9 cellular contexts compared by ENCODE assay signal in the genomic region with DNA sequence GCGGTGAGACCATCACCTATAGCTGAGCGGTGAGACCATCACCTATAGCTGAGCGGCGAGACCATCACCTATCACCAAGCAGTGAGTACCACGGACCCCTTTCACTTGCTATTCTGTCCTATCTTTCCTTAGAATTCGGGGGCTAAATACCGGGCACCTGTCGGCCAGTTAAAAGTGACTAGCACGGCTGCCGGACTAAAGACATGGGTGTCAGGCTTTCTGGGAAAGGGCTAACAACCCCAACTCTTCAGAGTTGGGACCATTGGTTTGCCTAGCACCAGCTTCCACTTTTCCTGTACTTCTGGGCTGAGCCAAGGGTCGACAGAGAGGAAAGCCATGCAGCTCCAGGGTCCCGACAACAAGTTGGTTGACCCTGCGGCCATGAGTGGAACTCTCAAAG. TPM values are rescaled to one million over a fixed set of nuclear protein-coding genes. Genes with fewer than 3 reads are reported as not detected.
A peak's percentile ranks its signal among the peaks of the same experiment; 100 is the strongest.
DNase-seq lines count a peak whose midpoint lies in the region; ATAC-seq and TF ChIP-seq lines count a peak whose summit lies in the region.
"Not testable (repeated sequence)": the region's sequence is repeated elsewhere in the genome, so short reads cannot be mapped to it uniquely, and the experiment has no call there.
"Had no signal": no experiment of that assay in that cellular context is flagged by ENCODE, and none has a peak within 500 bp of the region (broad histone marks: within the 10 kb centered on the region; RNA-seq: fewer than 3 reads in every experiment).

No MANE protein-coding gene starts in this region.

- H2AFZ ChIP-seq in H9 (ENCODE audit: low read length), result not testable (repeated sequence)

- H3K23ac ChIP-seq in H9 (ENCODE audit: insufficient read length, low read depth, low read length), result not testable (repeated sequence)

- peaks cover 65 to 70% (median 70%) of the 10 kb centered on the region in 3 experiments for H3K36me3 Mint-ChIP-seq in H9 (ENCODE audit: insufficient read depth in 1 of 3, low read depth in 3 of 3)
- H3K36me3 Mint-ChIP-seq in T-helper 2 cell treated with Interferon-gamma antibody and Interleukin-4, amounts not matched to agents 5 μg/mL and 100 μg/mL, for 36 hours (ENCODE audit: low read depth); activated T-cell treated with anti-CD3 and anti-CD28 coated beads, Interleukin-2, amount 50 U/mL, for 72 hours (ENCODE audit: insufficient read depth in 2 of 2); central memory CD8-positive, alpha-beta T cell (ENCODE audit: insufficient read depth); naive B cell: not testable (repeated sequence)

- DNase-seq in AG09309 (ENCODE audit: low read depth); T-helper 2 cell treated with Interferon-gamma antibody and Interleukin-4, amounts not matched to agents 5 μg/mL and 100 μg/mL, for 36 hours (ENCODE audit: low spot score); activated T-cell treated with anti-CD3 and anti-CD28 coated beads, Interleukin-2, amount 50 U/mL, for 72 hours; central memory CD8-positive, alpha-beta T cell (ENCODE audit: low spot score in 2 of 2); iPS DF 6.9 (ENCODE audit: low read depth, low spot score); naive B cell; psoas muscle: not testable (repeated sequence)
- peak; percentile 26 for DNase-seq in H9

- ATAC-seq in activated T-cell treated with anti-CD3 and anti-CD28 coated beads, Interleukin-2, amount 50 U/mL, for 72 hours (replicated peaks in 1 of 2); central memory CD8-positive, alpha-beta T cell (replicated peaks; ENCODE audit: extremely low read depth, poor library complexity, severe bottlenecking); naive B cell (ENCODE audit: low read depth in 2 of 2); psoas muscle: not testable (repeated sequence)

- H4K20me1 ChIP-seq in H9 (ENCODE audit: control insufficient read depth, insufficient read depth, insufficient read length), result not testable (repeated sequence)

- not testable (repeated sequence) for H3K14ac ChIP-seq in H9 (ENCODE audit: insufficient read depth, low read length)

- not testable (repeated sequence) for H3K4me1 ChIP-seq in H9 (ENCODE audit: insufficient read depth, low read length); iPS DF 6.9 (ENCODE audit: control insufficient read depth, insufficient read depth, low read length); psoas muscle

- H3K27ac Mint-ChIP-seq in H9, result peak overlapping the region; percentile 96 to 97 (median 97)
- H3K27ac Mint-ChIP-seq in T-helper 2 cell treated with Interferon-gamma antibody and Interleukin-4, amounts not matched to agents 5 μg/mL and 100 μg/mL, for 36 hours; activated T-cell treated with anti-CD3 and anti-CD28 coated beads, Interleukin-2, amount 50 U/mL, for 72 hours; central memory CD8-positive, alpha-beta T cell (ENCODE audit: low read depth); naive B cell: not testable (repeated sequence)

- not testable (repeated sequence) for H3T11ph ChIP-seq in H9 (ENCODE audit: low read length)

- H3K4me3 Mint-ChIP-seq in H9 (peak overlapping the region; percentile 98), naive B cell (peak overlapping the region in 7 of 8 donors; percentile 41 to 88 (median 78))
- peak overlapping the region; percentile 73 for H3K4me3 Mint-ChIP-seq in T-helper 2 cell treated with Interferon-gamma antibody and Interleukin-4, amounts not matched to agents 5 μg/mL and 100 μg/mL, for 36 hours
- peak overlapping the region; percentile 63 to 75 for H3K4me3 Mint-ChIP-seq in activated T-cell treated with anti-CD3 and anti-CD28 coated beads, Interleukin-2, amount 50 U/mL, for 72 hours
- peak overlapping the region; percentile 73 for H3K4me3 Mint-ChIP-seq in central memory CD8-positive, alpha-beta T cell

- not testable (repeated sequence) for H3K23me2 ChIP-seq in H9 (ENCODE audit: insufficient read length, low read depth, low read length, poor library complexity, severe bottlenecking)

- H2BK5ac ChIP-seq in H9 (ENCODE audit: insufficient read length, low read length), result not testable (repeated sequence)

- H3K9me3 ChIP-seq in H9 (ENCODE audit: control insufficient read depth, low read depth, low read length); iPS DF 6.9 (ENCODE audit: control insufficient read depth, insufficient read depth, low read length); psoas muscle: not testable (repeated sequence)

- peak overlapping the region; percentile 96 for H3K9ac ChIP-seq in H9 (ENCODE audit: extremely low read depth, insufficient read length, low read length)

- not testable (repeated sequence) for H3K79me1 ChIP-seq in H9 (ENCODE audit: insufficient read depth, low read depth, low read length, poor library complexity, severe bottlenecking)

- H3K18ac ChIP-seq in H9 (ENCODE audit: insufficient read length, low read depth, low read length), result peak overlapping the region; percentile 38

- peaks cover 47 to 67% of the 10 kb centered on the region in 2 experiments for H3K9me3 Mint-ChIP-seq in H9
- not testable (repeated sequence) for H3K9me3 Mint-ChIP-seq in T-helper 2 cell treated with Interferon-gamma antibody and Interleukin-4, amounts not matched to agents 5 μg/mL and 100 μg/mL, for 36 hours; activated T-cell treated with anti-CD3 and anti-CD28 coated beads, Interleukin-2, amount 50 U/mL, for 72 hours; central memory CD8-positive, alpha-beta T cell; naive B cell

- not testable (repeated sequence) for H3K4ac ChIP-seq in H9 (ENCODE audit: low read depth, low read length)

- peak overlapping the region; percentile 12; the same call in 1 of the 2 replicates for H3K4me3 ChIP-seq in AG09309 (ENCODE audit: control insufficient read depth, low read depth, low read length)
- peak overlapping the region; percentile 60 for H3K4me3 ChIP-seq in iPS DF 6.9 (ENCODE audit: low read length)
- H3K4me3 ChIP-seq in psoas muscle, result peak overlapping the region; percentile 25

- H2BK12ac ChIP-seq in H9 (ENCODE audit: insufficient read length, low read depth, low read length), result not testable (repeated sequence)

- H3K79me2 ChIP-seq in H9 (ENCODE audit: insufficient read depth, low read length), result peaks cover 13% of the 10 kb centered on the region; the same call in 1 of the 2 replicates

- H4K91ac ChIP-seq in H9 (ENCODE audit: insufficient read length, low read depth, low read length), result not testable (repeated sequence)

- not testable (repeated sequence) for H3K27me3 ChIP-seq in H9 (ENCODE audit: insufficient read depth, low read length); iPS DF 6.9 (ENCODE audit: control insufficient read depth, insufficient read depth, low read length); psoas muscle (ENCODE audit: insufficient read depth in 3 of 3, low read length in 2 of 3)

- not testable (repeated sequence) for H3K27ac ChIP-seq in H9 (ENCODE audit: insufficient read length, low read depth, low read length); iPS DF 6.9 (ENCODE audit: low read length); psoas muscle

- not testable (repeated sequence) for H2BK120ac ChIP-seq in H9 (ENCODE audit: low read depth, low read length, poor library complexity, severe bottlenecking)

- H4K5ac ChIP-seq in H9 (ENCODE audit: insufficient read length, low read depth, low read length), result not testable (repeated sequence)

- H3K27me3 Mint-ChIP-seq in H9 (ENCODE audit: low read depth); T-helper 2 cell treated with Interferon-gamma antibody and Interleukin-4, amounts not matched to agents 5 μg/mL and 100 μg/mL, for 36 hours (ENCODE audit: low read depth); activated T-cell treated with anti-CD3 and anti-CD28 coated beads, Interleukin-2, amount 50 U/mL, for 72 hours (ENCODE audit: low read depth); central memory CD8-positive, alpha-beta T cell; naive B cell: not testable (repeated sequence)

- H2AK5ac ChIP-seq in H9 (ENCODE audit: insufficient read length, low read length), result not testable (repeated sequence)

- intact Hi-C loops in psoas muscle (cut with DNase I), result not testable (repeated sequence)

- H2BK15ac ChIP-seq in H9 (ENCODE audit: low read depth, low read length), result not testable (repeated sequence)

- peaks cover 18 to 23% of the 10 kb centered on the region in 2 experiments for H3K4me1 Mint-ChIP-seq in H9
- H3K4me1 Mint-ChIP-seq in T-helper 2 cell treated with Interferon-gamma antibody and Interleukin-4, amounts not matched to agents 5 μg/mL and 100 μg/mL, for 36 hours (ENCODE audit: low read depth); activated T-cell treated with anti-CD3 and anti-CD28 coated beads, Interleukin-2, amount 50 U/mL, for 72 hours (ENCODE audit: low read depth); central memory CD8-positive, alpha-beta T cell; naive B cell: not testable (repeated sequence)

- WGBS in H9 (ENCODE audit: extremely low coverage, insufficient read length, low lambda C conversion rate), result no CpG with 5 or more reads among the region's 13 CpGs
- WGBS in iPS DF 6.9 (ENCODE audit: insufficient coverage, insufficient read length), result no CpG with 5 or more reads among the region's 13 CpGs
- 72 to 75% (median 73%) methylated on average over 13 of the region's 13 CpGs for WGBS in psoas muscle, 3 donors

- peak overlapping the region; percentile 56 for H3K4me2 ChIP-seq in H9 (ENCODE audit: insufficient read depth, insufficient read length, low read length)

- H3K56ac ChIP-seq in H9 (ENCODE audit: insufficient read length, low read depth, low read length), result not testable (repeated sequence)

- not testable (repeated sequence) for H4K8ac ChIP-seq in H9 (replicated peaks; ENCODE audit: insufficient read length, low read depth, low read length)

- not testable (repeated sequence) for H3K36me3 ChIP-seq in iPS DF 6.9 (ENCODE audit: control insufficient read depth, insufficient read depth, low read length); psoas muscle (ENCODE audit: insufficient read depth in 1 of 2, low read depth in 1 of 2)

- not testable (repeated sequence) for TF ChIP-seq CTCF in AG09309 (IDR thresholded peaks at IDR 0.05; ENCODE audit: control insufficient read depth, insufficient read depth, low read depth, low read length, missing control alignments); H9 (conservative IDR thresholded peaks at IDR 0.05); psoas muscle (IDR thresholded peaks at IDR 0.05)

- not testable (repeated sequence) for H2BK20ac ChIP-seq in H9 (ENCODE audit: low read depth, low read length, poor library complexity, severe bottlenecking)

RNA-seq across cellular contexts. Expression of a gene that starts 33.7 kb away (rescaled TPM):
- total RNA-seq in H9 (2021) (2.8 and 4.1 TPM in 2 replicates), psoas muscle (under 1 TPM in 1 of 4 donors, not detected in 3; 0.28 TPM)
- not detected for total RNA-seq in activated T-cell treated with anti-CD3 and anti-CD28 coated beads, Interleukin-2, amount 50 U/mL, for 72 hours
- polyA plus RNA-seq in naive B cell (ENCODE audit: low read depth in 6 of 6) (not detected), psoas muscle (under 1 TPM in 2 of 3 donors, not detected in 1; 0.09 to 0.11 TPM)
- total RNA-seq: transverse colon had no signal
